9 cellular contexts compared by ENCODE assay signal in genomic region chr20:63309261-63310071, GRCh38. TPM values are rescaled to one million over a fixed set of nuclear protein-coding genes. Genes with fewer than 3 reads are reported as not detected.
DNase-seq lines count a peak whose midpoint lies in the region; TF ChIP-seq lines count a peak whose summit lies in the region.
"Had no signal": no experiment of that assay in that cellular context is flagged by ENCODE, and none has a peak within 500 bp of the region (broad histone marks: within the 10 kb centered on the region; RNA-seq: fewer than 3 reads in every experiment).

No MANE protein-coding gene starts in this region.

- H3K4me3 ChIP-seq in WI38 (ENCODE audit: low read depth, low read length): no peak overlapping the region
- H3K4me3 ChIP-seq in fibroblast of the aortic adventitia (ENCODE audit: low read depth, low read length): no peak overlapping the region
- H3K4me3 ChIP-seq in parathyroid adenoma (ENCODE audit: low read depth, low read length): no peak overlapping the region

- no peak overlapping the region for H3K4me2 ChIP-seq in parathyroid adenoma (ENCODE audit: low read length)

- H2AFZ ChIP-seq in parathyroid adenoma: peak overlapping the region; percentile 72

- H3K9me3 ChIP-seq in parathyroid adenoma (ENCODE audit: control insufficient read depth, low read length): no peaks in the 10 kb centered on the region

- H3K79me2 ChIP-seq in parathyroid adenoma: no peaks in the 10 kb centered on the region

- H3K9ac ChIP-seq in parathyroid adenoma: no peak overlapping the region

- H3K27me3 ChIP-seq in parathyroid adenoma (ENCODE audit: control insufficient read depth, insufficient read depth, low read length): no peaks in the 10 kb centered on the region

- peak; percentile 88 for TF ChIP-seq CTCF in WI38 (IDR thresholded peaks at IDR 0.05; ENCODE audit: low read depth, low read length)
- peak; percentile 92 for TF ChIP-seq CTCF in fibroblast of the aortic adventitia (IDR thresholded peaks at IDR 0.05; ENCODE audit: insufficient read depth, low read length)
- TF ChIP-seq CTCF in parathyroid adenoma (IDR thresholded peaks at IDR 0.05): peak; percentile 95

- DNase-seq in DMS 273 (lab: John Stamatoyannopoulos, UW; ENCODE audit: unreplicated experiment) (peak; percentile 64), DMS 273 treated with DMSO at 0.1 percent for 48 hours (lab: John Stamatoyannopoulos, UW) (no peak), HuH-7.5 (ENCODE audit: low spot score) (peak; percentile 88), fibroblast of the aortic adventitia (ENCODE audit: low read depth) (peak; percentile 35), pons (ENCODE audit: low spot score) (no peak), cortex of kidney (lab: John Stamatoyannopoulos, UW) (no peak)

- H3K27ac ChIP-seq in parathyroid adenoma: no peak overlapping the region

- no peaks in the 10 kb centered on the region for H3K36me3 ChIP-seq in parathyroid adenoma (ENCODE audit: control insufficient read depth, insufficient read depth, low read length)

- H3K4me1 ChIP-seq in parathyroid adenoma: peaks cover 16% of the 10 kb centered on the region

RNA-seq across cellular contexts. Expression of gene COL20A1, which starts 16.5 kb away (rescaled TPM):
- not detected in 2 replicates for total RNA-seq in fibroblast of the aortic adventitia (ENCODE audit: low replicate concordance)

RNA-seq across cellular contexts. Expression of gene ARFGAP1, which starts 36.9 kb away (rescaled TPM):
- 45.5 and 58.3 TPM in 2 replicates for total RNA-seq in fibroblast of the aortic adventitia (ENCODE audit: low replicate concordance)

RNA-seq across cellular contexts. Expression of gene CHRNA4, which starts 51.7 kb away (rescaled TPM):
- total RNA-seq in fibroblast of the aortic adventitia (ENCODE audit: low replicate concordance): not detected in 2 replicates
- total RNA-seq: T-cell had no signal

RNA-seq across cellular contexts. Expression of gene NKAIN4, which starts 55.2 kb away (rescaled TPM):
- not detected in 2 replicates for total RNA-seq in fibroblast of the aortic adventitia (ENCODE audit: low replicate concordance)
- total RNA-seq: T-cell had no signal

Comparison
In these comparisons a context has a peak if more than half of its experiments do, and no peak if none do; other contexts are left out.
1. DNase-seq: peak in DMS 273 (single experiment), HuH-7.5 (single experiment) and fibroblast of the aortic adventitia (single experiment); none in DMS 273 treated with DMSO at 0.1 percent for 48 hours (single experiment), pons (single experiment) and cortex of kidney (single experiment).
2. Peak in every context shown above with its lines, with median percentiles within 50 percentile points of each other: CTCF ChIP-seq.